8 cellular contexts compared by ENCODE assay signal in the genomic region with DNA sequence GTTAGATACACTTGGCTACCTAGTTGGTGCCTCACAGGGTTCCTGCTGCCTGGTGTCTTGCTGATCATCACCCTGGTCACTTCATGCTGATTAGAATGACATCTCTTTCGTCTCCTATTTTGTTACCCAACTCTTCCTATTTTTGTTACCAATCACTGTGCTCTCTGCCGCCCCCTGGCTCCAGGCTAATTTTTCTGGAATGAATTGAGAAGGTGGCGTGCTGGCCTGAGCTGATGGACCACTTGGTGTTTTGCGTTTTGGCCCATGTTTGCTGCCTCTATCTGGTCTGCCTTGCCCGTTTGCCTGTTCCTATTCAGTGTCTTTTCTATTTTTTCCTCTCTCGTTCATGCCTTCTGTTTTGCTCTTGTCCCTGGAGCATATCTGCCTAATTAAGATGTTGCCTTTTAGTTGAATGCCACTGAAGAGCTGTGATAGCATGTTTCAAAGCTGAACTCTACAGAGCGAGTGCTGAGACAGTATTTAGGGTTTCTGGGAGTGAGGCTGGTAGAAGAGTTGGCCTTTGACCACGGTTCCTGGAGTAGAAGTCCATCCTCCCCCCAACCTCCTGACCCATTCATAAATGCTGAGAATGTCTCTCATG. TPM values are rescaled to one million over a fixed set of nuclear protein-coding genes. Genes with fewer than 3 reads are reported as not detected.
DNase-seq lines count a peak whose midpoint lies in the region; ATAC-seq and TF ChIP-seq lines count a peak whose summit lies in the region.

No MANE protein-coding gene starts in this region.

- no peaks in the 10 kb centered on the region for H3K9me3 ChIP-seq in BLaER1 treated with 17β-estradiol and CSF1 and Interleukin-3, amounts not matched to agents 10 nM and 100 nM (replicated peaks in 1 of 11)

- H3K9me3 Mint-ChIP-seq in WTC11 (no peaks in the 10 kb centered on the region), endothelial cell (ENCODE audit: unreplicated experiment) (no peaks in the 10 kb centered on the region), neural crest cell (no peaks in the 10 kb centered on the region)

- H3K27me3 ChIP-seq in BLaER1 treated with 17β-estradiol and CSF1 and Interleukin-3, amounts not matched to agents 10 nM and 100 nM, result no peaks in the 10 kb centered on the region
- no peaks in the 10 kb centered on the region for H3K27me3 ChIP-seq in mesendoderm (ENCODE audit: insufficient read depth, low read length, poor library complexity)

- no peak overlapping the region for H2AK5ac ChIP-seq in mesendoderm (ENCODE audit: low read length)

- no peak overlapping the region for H3K56ac ChIP-seq in mesendoderm (ENCODE audit: low read length)

- no peak overlapping the region for H4K8ac ChIP-seq in mesendoderm (ENCODE audit: low read depth, low read length)

- H3K4ac ChIP-seq in mesendoderm (ENCODE audit: low read depth, low read length), result no peak overlapping the region

- H4K5ac ChIP-seq in mesendoderm (ENCODE audit: low read length), result no peak overlapping the region

- peaks cover 15 to 86% (median 61%) of the 10 kb centered on the region in 11 experiments; a peak in 21 of 22 replicates for H4K20me1 ChIP-seq in BLaER1 treated with 17β-estradiol and CSF1 and Interleukin-3, amounts not matched to agents 10 nM and 100 nM

- H3K4me2 ChIP-seq in BLaER1 treated with 17β-estradiol and CSF1 and Interleukin-3, amounts not matched to agents 10 nM and 100 nM, result peak overlapping the region in 5 of 11 experiments; percentile 16 to 61 (median 43); a peak in 7 of 22 replicates
- no peak overlapping the region for H3K4me2 ChIP-seq in mesendoderm (ENCODE audit: low read length)

- CTCF ChIA-PET in HEK293T (lab: Yijun Ruan, JAX), result interaction anchor here (0.6 to 2.0 kb wide), 12 partner anchors 10 to 378 kb away, joined by 3 to 13 read pairs (median 4); a partner anchor contains a TSS
- CTCF ChIA-PET in WTC11 (lab: Charles Lee), result interaction anchor here (0.6 to 5.6 kb wide), 42 partner anchors 10 to 645 kb away, joined by 3 to 54 read pairs (median 5); a partner anchor contains a TSS

- H3K4me3 Mint-ChIP-seq in WTC11, result no peak overlapping the region
- H3K4me3 Mint-ChIP-seq in endothelial cell (ENCODE audit: unreplicated experiment), result peak overlapping the region; percentile 66
- peak overlapping the region; percentile 36 for H3K4me3 Mint-ChIP-seq in neural crest cell

- DNase-seq in HEK293T (ENCODE audit: extremely low spot score) (peak; percentile 47), WTC11 (ENCODE audit: low spot score) (peak; percentile 73), endothelial cell (ENCODE audit: low spot score) (peak; percentile 72), neural crest cell (ENCODE audit: low read depth, low spot score) (peak; percentile 75), mesenteric fat pad (ENCODE audit: low spot score) (no peak), mesendoderm (no peak)

- peak overlapping the region in 6 of 11 experiments; percentile 6 to 41 (median 12); a peak in 4 of 22 replicates for H3K9ac ChIP-seq in BLaER1 treated with 17β-estradiol and CSF1 and Interleukin-3, amounts not matched to agents 10 nM and 100 nM
- H3K9ac ChIP-seq in mesendoderm (ENCODE audit: low read length), result no peak overlapping the region

- H3K27me3 Mint-ChIP-seq in WTC11 (ENCODE audit: low read depth) (peaks cover 83% of the 10 kb centered on the region), endothelial cell (ENCODE audit: unreplicated experiment) (peaks cover 3% of the 10 kb centered on the region), neural crest cell (ENCODE audit: low read depth) (peaks cover 3% of the 10 kb centered on the region)

- H3K27ac ChIP-seq in BLaER1 treated with 17β-estradiol and CSF1 and Interleukin-3, amounts not matched to agents 10 nM and 100 nM, result no peak overlapping the region
- H3K27ac ChIP-seq in mesendoderm (ENCODE audit: low read depth, low read length), result no peak overlapping the region

- no peak overlapping the region for H2BK15ac ChIP-seq in mesendoderm (replicated peaks; ENCODE audit: low read depth)

- H2BK5ac ChIP-seq in mesendoderm (ENCODE audit: low read length), result no peak overlapping the region

- WGBS in mesendoderm (ENCODE audit: extremely low coverage, insufficient coverage, low lambda C conversion rate), result no CpG with 5 or more reads among the region's 8 CpGs

- H3K4me1 ChIP-seq in BLaER1 treated with 17β-estradiol and CSF1 and Interleukin-3, amounts not matched to agents 10 nM and 100 nM, result peaks cover 19 to 56% (median 35%) of the 10 kb centered on the region in 10 experiments
- H3K4me1 ChIP-seq in mesendoderm (ENCODE audit: control insufficient read depth, low read depth, low read length), result peaks cover 4% of the 10 kb centered on the region

- H3K36me3 ChIP-seq in BLaER1 treated with 17β-estradiol and CSF1 and Interleukin-3, amounts not matched to agents 10 nM and 100 nM, result peaks cover 74 to 88% (median 83%) of the 10 kb centered on the region in 11 experiments
- H3K36me3 ChIP-seq in mesendoderm (ENCODE audit: control insufficient read depth, insufficient read depth, low read length), result peaks cover 22% of the 10 kb centered on the region

- H3K4me3 ChIP-seq in BLaER1 treated with 17β-estradiol and CSF1 and Interleukin-3, amounts not matched to agents 10 nM and 100 nM, result no peak overlapping the region
- H3K4me3 ChIP-seq in mesendoderm (ENCODE audit: low read length), result no peak overlapping the region

- H3K4me1 Mint-ChIP-seq in WTC11 (peaks cover 8% of the 10 kb centered on the region), endothelial cell (ENCODE audit: unreplicated experiment) (peaks cover 20% of the 10 kb centered on the region), neural crest cell (peaks cover 15% of the 10 kb centered on the region)

- no peak overlapping the region for H3K23ac ChIP-seq in mesendoderm (ENCODE audit: low read length)

- no peak overlapping the region for H3K18ac ChIP-seq in mesendoderm (ENCODE audit: low read length)

- H3K27ac Mint-ChIP-seq in WTC11 (no peak overlapping the region), endothelial cell (ENCODE audit: unreplicated experiment) (peak overlapping the region; percentile 52), neural crest cell (ENCODE audit: unreplicated experiment) (no peak overlapping the region)

- TF ChIP-seq CTCF in WTC11 (IDR thresholded peaks at IDR 0.05) (peak; percentile 66), endothelial cell (IDR thresholded peaks at IDR 0.05; ENCODE audit: unreplicated experiment) (peak; percentile 77), neural crest cell (conservative IDR thresholded peaks at IDR 0.05) (peak; percentile 78)

- POLR2A ChIA-PET in HEK293T (lab: Yijun Ruan, JAX) (interaction anchor here (1.2 to 1.5 kb wide), 3 partner anchors 9 to 12 kb away, joined by 3 to 10 read pairs (median 9); a partner anchor contains a TSS), WTC11 (lab: Charles Lee) (no interaction called here)

- H2BK120ac ChIP-seq in mesendoderm (ENCODE audit: low read depth, low read length), result no peak overlapping the region

- H3K79me2 ChIP-seq in mesendoderm (ENCODE audit: control insufficient read depth, insufficient read depth, low read length), result peaks cover 2% of the 10 kb centered on the region

- no peak; the same call in 1 of the 2 replicates for ATAC-seq in WTC11
- no peak for ATAC-seq in HG03095 (IDR thresholded peaks at IDR 0.05; ENCODE audit: unreplicated experiment)

- peaks cover 7% of the 10 kb centered on the region for H3K79me1 ChIP-seq in mesendoderm (ENCODE audit: low read length)

- H3K36me3 Mint-ChIP-seq in WTC11 (peaks cover 72% of the 10 kb centered on the region), endothelial cell (ENCODE audit: low read depth, unreplicated experiment) (peaks cover 46% of the 10 kb centered on the region), neural crest cell (ENCODE audit: low read depth) (peaks cover 14% of the 10 kb centered on the region)

TF ChIP-seq in HEK293T, 16 proteins besides CTCF, POLR2A, EP300 and RAD21 (continues in another document):
- TF ChIP-seq L3MBTL2 (conservative IDR thresholded peaks at IDR 0.05) (no peak), NFRKB (IDR thresholded peaks at IDR 0.05) (no peak)

TF ChIP-seq in WTC11, 78 proteins besides CTCF, POLR2A, EP300 and RAD21 (continues in another document):
- TF ChIP-seq EMX1 (CRISPR knock-in tag; IDR thresholded peaks at IDR 0.05), result no peak
- TF ChIP-seq, protein P1, sequence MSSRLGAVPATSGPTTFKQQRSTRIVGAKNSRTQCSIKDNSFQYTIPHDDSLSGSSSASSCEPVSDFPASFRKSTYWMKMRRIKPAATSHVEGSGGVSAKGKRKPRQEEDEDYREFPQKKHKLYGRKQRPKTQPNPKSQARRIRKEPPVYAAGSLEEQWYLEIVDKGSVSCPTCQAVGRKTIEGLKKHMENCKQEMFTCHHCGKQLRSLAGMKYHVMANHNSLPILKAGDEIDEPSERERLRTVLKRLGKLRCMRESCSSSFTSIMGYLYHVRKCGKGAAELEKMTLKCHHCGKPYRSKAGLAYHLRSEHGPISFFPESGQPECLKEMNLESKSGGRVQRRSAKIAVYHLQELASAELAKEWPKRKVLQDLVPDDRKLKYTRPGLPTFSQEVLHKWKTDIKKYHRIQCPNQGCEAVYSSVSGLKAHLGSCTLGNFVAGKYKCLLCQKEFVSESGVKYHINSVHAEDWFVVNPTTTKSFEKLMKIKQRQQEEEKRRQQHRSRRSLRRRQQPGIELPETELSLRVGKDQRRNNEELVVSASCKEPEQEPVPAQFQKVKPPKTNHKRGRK (CRISPR knock-in tag; IDR thresholded peaks at IDR 0.05; ENCODE audit: borderline replicate concordance), result no peak

RNA-seq across cellular contexts. Expression of a gene that starts 5.9 kb away (rescaled TPM):
- total RNA-seq in WTC11 (2021), result 361 to 460 TPM (median 371 TPM) in 3 replicates
- total RNA-seq in endothelial cell (ENCODE audit: unreplicated experiment), result 312 TPM
- 363 and 364 TPM in 2 replicates for total RNA-seq in neural crest cell
- total RNA-seq in mesenteric fat pad, result 574 TPM
- polyA plus RNA-seq in mesendoderm (2013, experiment 1 of 2), result 631 TPM
- 629 TPM for polyA plus RNA-seq in mesendoderm (2013, experiment 2 of 2)

RNA-seq across cellular contexts. Expression of a gene that starts 12.4 kb away (rescaled TPM):
- total RNA-seq in WTC11 (2021) (31.5 to 38.7 TPM (median 31.9 TPM) in 3 replicates), endothelial cell (ENCODE audit: unreplicated experiment) (29.2 TPM), neural crest cell (43.3 and 45.0 TPM in 2 replicates), mesenteric fat pad (42.9 TPM)
- 28.6 TPM for polyA plus RNA-seq in mesendoderm (2013, experiment 1 of 2)
- 28.4 TPM for polyA plus RNA-seq in mesendoderm (2013, experiment 2 of 2)

RNA-seq across cellular contexts. Expression of a gene that starts 18.1 kb away (rescaled TPM):
- total RNA-seq in WTC11 (2021) (88.9 to 102 TPM (median 89.0 TPM) in 3 replicates), endothelial cell (ENCODE audit: unreplicated experiment) (57.7 TPM), neural crest cell (67.5 and 72.6 TPM in 2 replicates), mesenteric fat pad (77.9 TPM)
- polyA plus RNA-seq in mesendoderm (2013, experiment 1 of 2), result 84.4 TPM
- polyA plus RNA-seq in mesendoderm (2013, experiment 2 of 2), result 84.3 TPM

RNA-seq across cellular contexts. Expression of a gene that starts 56.1 kb away (rescaled TPM):
- total RNA-seq in WTC11 (2021) (2.1 to 2.9 TPM (median 2.3 TPM) in 3 replicates), endothelial cell (ENCODE audit: unreplicated experiment) (0.10 TPM), neural crest cell (0.07 TPM in 2 replicates), mesenteric fat pad (0.10 TPM)
- polyA plus RNA-seq in mesendoderm (2013, experiment 1 of 2), result 0.21 TPM
- polyA plus RNA-seq in mesendoderm (2013, experiment 2 of 2), result 0.21 TPM

RNA-seq across cellular contexts. Expression of a gene that starts 57.7 kb away (rescaled TPM):
- total RNA-seq in WTC11 (2021) (10.3 to 11.4 TPM (median 11.4 TPM) in 3 replicates), endothelial cell (ENCODE audit: unreplicated experiment) (0.87 TPM), neural crest cell (20.3 and 23.5 TPM in 2 replicates), mesenteric fat pad (43.8 TPM)
- polyA plus RNA-seq in mesendoderm (2013, experiment 1 of 2), result 2.4 TPM
- 2.4 TPM for polyA plus RNA-seq in mesendoderm (2013, experiment 2 of 2)

Comparison
In these comparisons a context has a peak if more than half of its experiments do, and no peak if none do; other contexts are left out.
1. DNase-seq: peak in HEK293T (single experiment), WTC11 (single experiment), endothelial cell (single experiment) and neural crest cell (single experiment); none in mesenteric fat pad (single experiment) and mesendoderm (single experiment).
2. Peak in every context shown above with its lines, with median percentiles within 50 percentile points of each other: CTCF ChIP-seq.